Comparison of ENCODE assay signal across 8 cellular contexts in the genomic region with DNA sequence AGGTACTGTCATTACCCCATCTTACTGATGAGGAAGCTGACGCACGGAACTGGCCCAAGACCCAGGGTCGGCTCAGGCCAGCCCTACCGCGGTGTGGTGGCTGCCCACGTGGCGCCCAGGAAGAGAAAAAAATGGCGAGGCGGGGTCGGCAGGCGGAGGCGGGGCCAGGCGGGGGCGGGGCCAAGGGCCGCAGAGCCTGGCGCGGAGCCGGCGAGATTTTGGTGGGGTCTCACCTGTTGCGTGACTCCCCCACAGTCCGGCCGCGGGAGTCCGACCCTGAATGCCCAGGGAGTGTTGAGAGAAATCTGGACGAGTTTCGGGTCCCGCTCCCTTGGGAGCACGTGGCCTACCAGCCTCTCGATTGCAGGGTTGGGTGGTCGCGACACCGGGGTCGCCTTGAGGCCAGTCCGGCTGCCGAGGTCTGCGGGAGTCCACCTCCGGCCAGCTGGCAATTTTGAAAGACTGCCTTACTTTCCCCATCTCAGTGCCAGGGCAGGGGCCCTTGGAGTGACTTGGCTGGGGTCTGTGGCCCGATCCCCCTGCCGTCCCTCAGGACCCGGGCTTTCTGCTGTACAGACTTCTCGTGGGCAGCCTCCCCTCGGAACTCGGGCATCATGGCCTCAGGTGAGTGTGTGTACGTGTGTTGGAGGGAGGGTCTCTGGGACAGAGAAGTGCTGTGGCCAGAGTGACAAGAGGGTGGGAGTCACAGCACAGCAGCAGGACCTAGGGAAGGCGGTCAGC. TPM values are rescaled to one million over a fixed set of nuclear protein-coding genes. Genes with fewer than 3 reads are reported as not detected.
DNase-seq lines count a peak whose midpoint lies in the region; ATAC-seq and TF ChIP-seq lines count a peak whose summit lies in the region.

Gene AMPD2, plus strand, starts transcription at position 183 of the 741 bp plus-strand sequence. CDS start 1,339 bp downstream, outside the sequence.

- H3K27me3 Mint-ChIP-seq in CD14-positive monocyte (ENCODE audit: low read depth in 3 of 3): peaks cover 0 to 3% (median 0%) of the 10 kb centered on the region in 3 donors
- peaks cover 0 to 3% of the 10 kb centered on the region in 2 donors for H3K27me3 Mint-ChIP-seq in natural killer cell treated with Interleukin-12 subunit alpha and Interleukin-12 subunit beta and Interleukin-15 and Interleukin-18, amount 100 ng/mL, for 72 hours
- H3K27me3 Mint-ChIP-seq in stimulated activated naive CD8-positive, alpha-beta T cell treated with anti-CD3 and anti-CD28 coated beads, Interleukin-15, Interleukin-2, amounts not matched to agents 100 ng/mL and 50 ng/mL, for 24 hours: no peaks in the 10 kb centered on the region

- peaks cover 44% of the 10 kb centered on the region for H3F3A ChIP-seq in PC-9 (ENCODE audit: insufficient read depth, low read depth)

- H2AFZ ChIP-seq in PC-9 (peak within 1 kb of the TSS; percentile 97), fibroblast of lung (ENCODE audit: low read length) (peak within 1 kb of the TSS; percentile 57)

- CTCF ChIA-PET in PC-9 (lab: Charles Lee): interaction anchor here (1.5 kb wide), 1 partner anchor 71 kb away, joined by 3 read pairs; the partner anchor contains the start of gene GNAI3

- H4K20me1 ChIP-seq in PC-9 (ENCODE audit: insufficient read depth): peaks cover 29% of the 10 kb centered on the region
- H4K20me1 ChIP-seq in fibroblast of lung (ENCODE audit: control insufficient read depth, extremely low read depth, insufficient read depth, low read length): no peaks in the 10 kb centered on the region

- H3K27ac ChIP-seq in PC-9 (peak within 1 kb of the TSS; percentile 49), fibroblast of lung (ENCODE audit: insufficient read depth, low read length) (peak within 1 kb of the TSS; percentile 96)

- peaks cover 42% of the 10 kb centered on the region for H3K4me1 ChIP-seq in PC-9 (replicated peaks; ENCODE audit: insufficient read depth)
- H3K4me1 ChIP-seq in fibroblast of lung (ENCODE audit: control insufficient read depth, extremely low read depth, insufficient read depth, low read length): peaks cover 24% of the 10 kb centered on the region

- TF ChIP-seq CTCF in CD14-positive monocyte (IDR thresholded peaks at IDR 0.05) (no peak), PC-9 (conservative IDR thresholded peaks at IDR 0.05) (no peak), fibroblast of lung (conservative IDR thresholded peaks at IDR 0.05 in 1 of 2, IDR thresholded peaks at IDR 0.05 in 1 of 2; ENCODE audit: low read depth in 1 of 2, low read length in 2 of 2) (no peak)

- POLR2A ChIA-PET in PC-9 (lab: Charles Lee; ENCODE audit: unreplicated experiment): interaction anchor here (0.6 to 0.9 kb wide), 3 partner anchors 39 to 578 kb away, joined by 4 to 5 read pairs (median 5); partner anchors contain the start of genes GNAI3 and WDR47

- intact Hi-C loops in CD14-positive monocyte (cut with micrococcal nuclease): loop anchor here (2.0 to 5.0 kb wide), 3 partner anchors 71 to 202 kb away; partner anchors contain the start of gene GNAI3 (in 2 of the 2)
- intact Hi-C loops in PC-9 (cut with micrococcal nuclease; ENCODE audit: unreplicated experiment): loop anchor here (5.0 kb wide), 1 partner anchor 73 kb away; the partner anchor contains the start of gene GNAI3

- H3K36me3 ChIP-seq in PC-9 (ENCODE audit: low read depth): no peaks in the 10 kb centered on the region
- no peaks in the 10 kb centered on the region for H3K36me3 ChIP-seq in fibroblast of lung (ENCODE audit: control insufficient read depth, insufficient read depth, low read length)

- H3K4me3 ChIP-seq in PC-9: peak within 1 kb of the TSS; percentile 78
- peak within 1 kb of the TSS; percentile 61 to 87 (median 80) for H3K4me3 ChIP-seq in fibroblast of lung (replicated peaks in 1 of 4; ENCODE audit: control extremely low read depth in 1 of 4, insufficient read depth in 1 of 4, low read depth in 3 of 4, low read length in 4 of 4)

- ATAC-seq in GM19324 (IDR thresholded peaks at IDR 0.05; ENCODE audit: low FRiP score, unreplicated experiment) (peak; percentile 53), HG03521 (IDR thresholded peaks at IDR 0.05; ENCODE audit: unreplicated experiment) (peak; percentile 58)
- peak; percentile 81 to 85 for ATAC-seq in natural killer cell treated with Interleukin-12 subunit alpha and Interleukin-12 subunit beta and Interleukin-15 and Interleukin-18, amount 100 ng/mL, for 72 hours

- H3K27me3 ChIP-seq in PC-9 (ENCODE audit: insufficient read depth, low read depth) (no peaks in the 10 kb centered on the region), fibroblast of lung (ENCODE audit: control insufficient read depth, insufficient read depth, low read length) (no peaks in the 10 kb centered on the region)

- H3K9ac ChIP-seq in fibroblast of lung (ENCODE audit: insufficient read depth, low read length): peak within 1 kb of the TSS; percentile 90

- peak within 1 kb of the TSS; percentile 92 to 97 for H3K4me3 Mint-ChIP-seq in CD14-positive monocyte
- H3K4me3 Mint-ChIP-seq in natural killer cell treated with Interleukin-12 subunit alpha and Interleukin-12 subunit beta and Interleukin-15 and Interleukin-18, amount 100 ng/mL, for 72 hours: peak within 1 kb of the TSS; percentile 92
- H3K4me3 Mint-ChIP-seq in stimulated activated naive CD8-positive, alpha-beta T cell treated with anti-CD3 and anti-CD28 coated beads, Interleukin-15, Interleukin-2, amounts not matched to agents 100 ng/mL and 50 ng/mL, for 24 hours: peak within 1 kb of the TSS; percentile 99

- H3K9me3 ChIP-seq in PC-9 (ENCODE audit: insufficient read depth, low read depth): no peaks in the 10 kb centered on the region
- H3K9me3 ChIP-seq in fibroblast of lung (ENCODE audit: control insufficient read depth, insufficient read depth, low read depth, low read length): no peaks in the 10 kb centered on the region

- peaks cover 76% of the 10 kb centered on the region for H3K4me1 Mint-ChIP-seq in CD14-positive monocyte
- H3K4me1 Mint-ChIP-seq in natural killer cell treated with Interleukin-12 subunit alpha and Interleukin-12 subunit beta and Interleukin-15 and Interleukin-18, amount 100 ng/mL, for 72 hours (ENCODE audit: low read depth in 2 of 2): peaks cover 47 to 58% of the 10 kb centered on the region in 2 donors
- peaks cover 69% of the 10 kb centered on the region for H3K4me1 Mint-ChIP-seq in stimulated activated naive CD8-positive, alpha-beta T cell treated with anti-CD3 and anti-CD28 coated beads, Interleukin-15, Interleukin-2, amounts not matched to agents 100 ng/mL and 50 ng/mL, for 24 hours (ENCODE audit: low read depth)

- H3K4me2 ChIP-seq in PC-9 (peak within 1 kb of the TSS; percentile 95), fibroblast of lung (ENCODE audit: extremely low read depth, insufficient read depth, low read length) (peak within 1 kb of the TSS; percentile 86)

- DNase-seq in CD14-positive monocyte (ENCODE audit: low spot score) (peak; percentile 94), PC-9 (peak; percentile 72 to 75), activated T-helper 1 cell treated with Interleukin-2 at 50 U/mL for 16 hours (ENCODE audit: low read depth) (peak; percentile 58), fibroblast of lung (ENCODE audit: low read depth in 2 of 2) (peak; percentile 86)
- DNase-seq in natural killer cell treated with Interleukin-12 subunit alpha and Interleukin-12 subunit beta and Interleukin-15 and Interleukin-18, amount 100 ng/mL, for 72 hours (ENCODE audit: low spot score): peak; percentile 84

- H3K9me2 ChIP-seq in PC-9 (ENCODE audit: insufficient read depth): no peaks in the 10 kb centered on the region

- H3K27ac Mint-ChIP-seq in CD14-positive monocyte: peak within 1 kb of the TSS; percentile 99 to 100 (median 99)
- peak within 1 kb of the TSS; percentile 90 to 97 for H3K27ac Mint-ChIP-seq in natural killer cell treated with Interleukin-12 subunit alpha and Interleukin-12 subunit beta and Interleukin-15 and Interleukin-18, amount 100 ng/mL, for 72 hours
- H3K27ac Mint-ChIP-seq in stimulated activated naive CD8-positive, alpha-beta T cell treated with anti-CD3 and anti-CD28 coated beads, Interleukin-15, Interleukin-2, amounts not matched to agents 100 ng/mL and 50 ng/mL, for 24 hours: peak within 1 kb of the TSS; percentile 98

- peaks cover 6 to 26% of the 10 kb centered on the region in 2 donors for H3K36me3 Mint-ChIP-seq in CD14-positive monocyte
- no peaks in the 10 kb centered on the region for H3K36me3 Mint-ChIP-seq in natural killer cell treated with Interleukin-12 subunit alpha and Interleukin-12 subunit beta and Interleukin-15 and Interleukin-18, amount 100 ng/mL, for 72 hours
- H3K36me3 Mint-ChIP-seq in stimulated activated naive CD8-positive, alpha-beta T cell treated with anti-CD3 and anti-CD28 coated beads, Interleukin-15, Interleukin-2, amounts not matched to agents 100 ng/mL and 50 ng/mL, for 24 hours (ENCODE audit: low read depth): no peaks in the 10 kb centered on the region

- H3K79me2 ChIP-seq in PC-9 (ENCODE audit: low read depth): peaks cover 63% of the 10 kb centered on the region
- peaks cover 44% of the 10 kb centered on the region for H3K79me2 ChIP-seq in fibroblast of lung (ENCODE audit: control insufficient read depth, insufficient read depth, low read length)

- BruUV-seq in PC-9 (replicated peaks; lab: Mats Ljungman, UMichigan): TSS peak; percentile 64

- H3K9me3 Mint-ChIP-seq in CD14-positive monocyte: peaks cover 0 to 2% (median 2%) of the 10 kb centered on the region in 7 donors
- no peaks in the 10 kb centered on the region for H3K9me3 Mint-ChIP-seq in natural killer cell treated with Interleukin-12 subunit alpha and Interleukin-12 subunit beta and Interleukin-15 and Interleukin-18, amount 100 ng/mL, for 72 hours
- no peaks in the 10 kb centered on the region for H3K9me3 Mint-ChIP-seq in stimulated activated naive CD8-positive, alpha-beta T cell treated with anti-CD3 and anti-CD28 coated beads, Interleukin-15, Interleukin-2, amounts not matched to agents 100 ng/mL and 50 ng/mL, for 24 hours

RNA-seq across cellular contexts. Expression of gene AMPD2, which starts in this region (rescaled TPM):
- polyA plus RNA-seq in CD14-positive monocyte: 100 to 1,000 TPM in 1 of 2 donors, 10 to 100 TPM in 1; 75.0 to 117 TPM
- 66.7 and 78.6 TPM in 2 replicates for total RNA-seq in PC-9 (2021)
- total RNA-seq in fibroblast of lung: 40.6 and 51.9 TPM in 2 replicates
- polyA plus RNA-seq in fibroblast of lung: 23.0 and 31.1 TPM in 2 replicates
- 35.9 and 47.2 TPM in 2 replicates for polyA plus RNA-seq in fibroblast of lung (2012)
- polyA minus RNA-seq in fibroblast of lung (ENCODE audit: low replicate concordance): 121 and 148 TPM in 2 replicates
- total RNA-seq in natural killer cell treated with Interleukin-12 subunit alpha and Interleukin-12 subunit beta and Interleukin-15 and Interleukin-18, amount 100 ng/mL, for 72 hours: 100 to 1,000 TPM in 1 of 2 donors, 10 to 100 TPM in 1; 79.0 to 144 TPM

Comparison
In these comparisons a context has a peak if more than half of its experiments do, and no peak if none do; other contexts are left out.
1. Peak in every context shown above with its lines: DNase-seq, ATAC-seq, H3K4me3 ChIP-seq and H3K27ac ChIP-seq.